Comparison of ENCODE assay signal across 1 cellular context in the genomic region with DNA sequence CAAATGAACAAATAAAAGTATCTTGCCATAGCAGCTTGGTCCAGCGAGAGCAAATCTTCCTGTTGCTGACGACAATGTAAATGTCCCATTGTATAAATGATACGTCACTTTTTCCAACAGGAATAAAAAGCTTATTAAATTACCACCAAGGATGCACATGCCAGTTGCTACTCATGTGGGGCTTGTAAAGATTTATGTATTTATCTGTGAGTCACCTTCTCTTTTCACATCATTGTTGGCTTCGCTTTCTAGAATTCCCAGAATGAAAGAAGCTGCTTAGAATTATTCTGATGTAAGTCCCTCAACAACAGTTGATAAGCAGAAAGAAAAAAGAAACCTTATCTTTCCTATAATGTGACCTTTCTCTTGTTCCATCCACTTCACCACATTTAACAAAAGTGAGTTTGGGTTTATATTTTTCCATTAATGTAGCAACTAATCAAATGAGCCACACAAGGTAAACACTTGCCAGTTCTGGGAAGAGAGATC.
TF ChIP-seq lines count a peak whose summit lies in the region.

No MANE protein-coding gene starts in this region.

TF ChIP-seq in HepG2, 621 proteins besides CTCF, POLR2A, EP300 and RAD21:
- TF ChIP-seq, protein P1, sequence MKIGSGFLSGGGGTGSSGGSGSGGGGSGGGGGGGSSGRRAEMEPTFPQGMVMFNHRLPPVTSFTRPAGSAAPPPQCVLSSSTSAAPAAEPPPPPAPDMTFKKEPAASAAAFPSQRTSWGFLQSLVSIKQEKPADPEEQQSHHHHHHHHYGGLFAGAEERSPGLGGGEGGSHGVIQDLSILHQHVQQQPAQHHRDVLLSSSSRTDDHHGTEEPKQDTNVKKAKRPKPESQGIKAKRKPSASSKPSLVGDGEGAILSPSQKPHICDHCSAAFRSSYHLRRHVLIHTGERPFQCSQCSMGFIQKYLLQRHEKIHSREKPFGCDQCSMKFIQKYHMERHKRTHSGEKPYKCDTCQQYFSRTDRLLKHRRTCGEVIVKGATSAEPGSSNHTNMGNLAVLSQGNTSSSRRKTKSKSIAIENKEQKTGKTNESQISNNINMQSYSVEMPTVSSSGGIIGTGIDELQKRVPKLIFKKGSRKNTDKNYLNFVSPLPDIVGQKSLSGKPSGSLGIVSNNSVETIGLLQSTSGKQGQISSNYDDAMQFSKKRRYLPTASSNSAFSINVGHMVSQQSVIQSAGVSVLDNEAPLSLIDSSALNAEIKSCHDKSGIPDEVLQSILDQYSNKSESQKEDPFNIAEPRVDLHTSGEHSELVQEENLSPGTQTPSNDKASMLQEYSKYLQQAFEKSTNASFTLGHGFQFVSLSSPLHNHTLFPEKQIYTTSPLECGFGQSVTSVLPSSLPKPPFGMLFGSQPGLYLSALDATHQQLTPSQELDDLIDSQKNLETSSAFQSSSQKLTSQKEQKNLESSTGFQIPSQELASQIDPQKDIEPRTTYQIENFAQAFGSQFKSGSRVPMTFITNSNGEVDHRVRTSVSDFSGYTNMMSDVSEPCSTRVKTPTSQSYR (CRISPR knock-in tag; IDR thresholded peaks at IDR 0.05; ENCODE audit: borderline replicate concordance) = no peak
- no peak for TF ChIP-seq ZNF12 (CRISPR knock-in tag; IDR thresholded peaks at IDR 0.05)
- TF ChIP-seq MXD4 (CRISPR knock-in tag; IDR thresholded peaks at IDR 0.05) = no peak
- no peak for TF ChIP-seq HOXA9 (CRISPR knock-in tag; IDR thresholded peaks at IDR 0.05; ENCODE audit: borderline replicate concordance)
- no peak for TF ChIP-seq MED13 (CRISPR knock-in tag; IDR thresholded peaks at IDR 0.05)
- no peak for TF ChIP-seq ATRX (CRISPR knock-in tag; IDR thresholded peaks at IDR 0.05; ENCODE audit: borderline replicate concordance)
- TF ChIP-seq, protein P2, sequence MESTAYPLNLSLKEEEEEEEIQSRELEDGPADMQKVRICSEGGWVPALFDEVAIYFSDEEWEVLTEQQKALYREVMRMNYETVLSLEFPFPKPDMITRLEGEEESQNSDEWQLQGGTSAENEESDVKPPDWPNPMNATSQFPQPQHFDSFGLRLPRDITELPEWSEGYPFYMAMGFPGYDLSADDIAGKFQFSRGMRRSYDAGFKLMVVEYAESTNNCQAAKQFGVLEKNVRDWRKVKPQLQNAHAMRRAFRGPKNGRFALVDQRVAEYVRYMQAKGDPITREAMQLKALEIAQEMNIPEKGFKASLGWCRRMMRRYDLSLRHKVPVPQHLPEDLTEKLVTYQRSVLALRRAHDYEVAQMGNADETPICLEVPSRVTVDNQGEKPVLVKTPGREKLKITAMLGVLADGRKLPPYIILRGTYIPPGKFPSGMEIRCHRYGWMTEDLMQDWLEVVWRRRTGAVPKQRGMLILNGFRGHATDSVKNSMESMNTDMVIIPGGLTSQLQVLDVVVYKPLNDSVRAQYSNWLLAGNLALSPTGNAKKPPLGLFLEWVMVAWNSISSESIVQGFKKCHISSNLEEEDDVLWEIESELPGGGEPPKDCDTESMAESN (CRISPR knock-in tag; conservative IDR thresholded peaks at IDR 0.05) = no peak
- TF ChIP-seq ZNF768 (CRISPR knock-in tag; IDR thresholded peaks at IDR 0.05) = no peak
- TF ChIP-seq ZNF672 (CRISPR knock-in tag; IDR thresholded peaks at IDR 0.05) = no peak
- TF ChIP-seq ZNF713 (CRISPR knock-in tag; IDR thresholded peaks at IDR 0.05) = no peak
- no peak for TF ChIP-seq ZNF547 (CRISPR knock-in tag; IDR thresholded peaks at IDR 0.05)
